Comparison of ENCODE assay signal across 16 cellular contexts in the genomic region with DNA sequence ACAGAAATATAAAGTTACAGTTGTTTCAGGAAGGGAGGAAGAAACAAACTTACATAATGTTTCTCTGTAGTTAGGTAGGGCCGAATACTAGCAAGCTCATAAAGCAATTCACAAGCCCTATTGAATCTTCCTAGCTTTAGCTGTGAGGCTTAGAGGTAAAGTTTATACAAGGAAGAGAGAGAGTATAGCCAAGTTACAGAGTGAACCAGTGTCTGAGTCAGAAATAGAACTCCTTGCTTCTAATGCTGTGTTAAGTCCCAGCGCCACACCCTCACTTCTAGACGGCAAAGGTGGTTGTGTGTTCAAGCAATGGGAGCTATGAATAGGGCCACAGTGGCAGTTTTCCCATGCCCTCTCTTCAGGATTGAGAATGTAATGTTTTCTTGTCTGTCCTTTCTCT. TPM values are rescaled to one million over a fixed set of nuclear protein-coding genes. Genes with fewer than 3 reads are reported as not detected.
"Had no signal": no experiment of that assay in that cellular context is flagged by ENCODE, and none has a peak within 500 bp of the region (broad histone marks: within the 10 kb centered on the region; RNA-seq: fewer than 3 reads in every experiment).

No MANE protein-coding gene starts in this region.

- DNase-seq: activated CD4-positive, alpha-beta T cell treated with anti-CD3 and anti-CD28 coated beads for 4 hours; activated CD8-positive, alpha-beta memory T cell treated with anti-CD3 and anti-CD28 coated beads, Interleukin-2, amount 50 U/mL, for 4 hours; activated CD8-positive, alpha-beta T cell treated with anti-CD3 and anti-CD28 coated beads, Interleukin-2, amount 10 ng/mL, durations not matched to agents 7 days and 5 days; activated effector memory CD4-positive, alpha-beta T cell treated with anti-CD3 and anti-CD28 coated beads, Interleukin-2, amount 50 U/mL, for 16 hours; activated T-cell treated with anti-CD3 and anti-CD28 coated beads, Interleukin-2, amount 50 U/mL, for 48 hours; caudate nucleus; cortex of kidney; effector CD4-positive, alpha-beta T cell; foreskin melanocyte; head of caudate nucleus; immature natural killer cell; stimulated activated CD4-positive, alpha-beta T cell treated with anti-CD3 and anti-CD28 coated beads, Interleukin-12 subunit alpha, Interleukin-12 subunit beta, amount 100 ng/mL, for 4 hours; stimulated activated CD4-positive, alpha-beta T cell treated with anti-CD3 and anti-CD28 coated beads, Interleukin-2, amount 100 ng/mL, for 24 hours had no signal

- ATAC-seq: activated CD8-positive, alpha-beta T cell treated with anti-CD3 and anti-CD28 coated beads, Interleukin-2, amount 10 ng/mL, durations not matched to agents 7 days and 5 days; activated naive CD4-positive, alpha-beta T cell treated with anti-CD3 and anti-CD28 coated beads, Interleukin-2, amount 50 U/mL, for 72 hours had no signal

- H3K36me3 Mint-ChIP-seq: activated naive CD4-positive, alpha-beta T cell treated with anti-CD3 and anti-CD28 coated beads, Interleukin-2, amount 50 U/mL, for 72 hours; immature natural killer cell had no signal

- H3K27ac Mint-ChIP-seq: activated CD8-positive, alpha-beta T cell treated with anti-CD3 and anti-CD28 coated beads, Interleukin-2, amount 10 ng/mL, durations not matched to agents 7 days and 5 days; immature natural killer cell; T-helper 1 cell treated with Interleukin-12 subunit alpha and Interleukin-12 subunit beta and Interleukin-4 antibody, amounts not matched to agents 30 μg/mL and 1 μg/mL, for 36 hours had no signal

- H3K4me3 Mint-ChIP-seq: activated CD8-positive, alpha-beta T cell treated with anti-CD3 and anti-CD28 coated beads, Interleukin-2, amount 10 ng/mL, durations not matched to agents 7 days and 5 days; immature natural killer cell; neural crest cell; T-helper 1 cell treated with Interleukin-12 subunit alpha and Interleukin-12 subunit beta and Interleukin-4 antibody, amounts not matched to agents 30 μg/mL and 1 μg/mL, for 36 hours had no signal

- H3K9me3 Mint-ChIP-seq: activated naive CD4-positive, alpha-beta T cell treated with anti-CD3 and anti-CD28 coated beads, Interleukin-2, amount 50 U/mL, for 72 hours; immature natural killer cell; T-helper 1 cell treated with Interleukin-12 subunit alpha and Interleukin-12 subunit beta and Interleukin-4 antibody, amounts not matched to agents 30 μg/mL and 1 μg/mL, for 36 hours had no signal

- H3K4me1 Mint-ChIP-seq: immature natural killer cell had no signal

RNA-seq across cellular contexts. Expression of gene LPAR4, which starts 6.1 kb away (rescaled TPM):
- total RNA-seq: activated CD8-positive, alpha-beta T cell treated with anti-CD3 and anti-CD28 coated beads, Interleukin-2, amount 10 ng/mL, durations not matched to agents 7 days and 5 days; activated naive CD4-positive, alpha-beta T cell treated with anti-CD3 and anti-CD28 coated beads, Interleukin-2, amount 50 U/mL, for 72 hours had no signal
